8 cellular contexts compared by ENCODE assay signal in the genomic region with DNA sequence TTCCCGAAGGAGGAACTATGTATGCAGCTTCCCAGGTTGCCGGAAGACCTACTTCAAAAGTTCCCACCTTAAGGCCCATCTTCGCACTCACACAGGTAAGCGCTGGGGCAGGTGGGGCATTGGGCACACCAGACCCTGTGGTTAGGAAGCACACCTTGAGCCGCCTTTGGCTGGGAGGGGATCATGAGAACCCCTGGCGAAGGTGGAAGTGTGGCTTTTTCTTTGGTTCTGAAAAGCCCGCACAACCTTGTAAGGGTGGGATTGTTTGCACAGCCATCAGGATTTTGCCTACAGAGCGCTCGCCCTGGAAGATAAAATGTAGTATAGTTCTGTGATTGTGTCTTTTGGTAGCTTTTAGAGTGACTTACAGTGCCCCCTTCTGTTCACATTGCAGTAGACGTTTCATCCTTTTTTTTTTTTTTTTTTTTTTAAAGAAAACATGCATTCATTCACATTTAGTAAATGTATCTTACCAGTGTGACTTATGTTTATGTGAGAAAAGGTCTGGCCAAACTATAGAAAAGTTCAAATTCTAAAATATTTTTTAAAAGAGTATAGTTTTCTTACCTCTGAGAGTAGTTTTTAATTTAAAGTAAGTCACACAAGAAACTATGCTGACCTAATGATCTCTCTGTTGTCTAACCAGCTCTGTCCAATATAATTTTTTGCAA. TPM values are rescaled to one million over a fixed set of nuclear protein-coding genes. Genes with fewer than 3 reads are reported as not detected.
DNase-seq lines count a peak whose midpoint lies in the region; ATAC-seq, FAIRE-seq and TF ChIP-seq lines count a peak whose summit lies in the region.

No MANE protein-coding gene starts in this region.

- no peaks in the 10 kb centered on the region for H3K9me3 ChIP-seq in lower lobe of right lung

- TF ChIP-seq CTCF in cardiac fibroblast (IDR thresholded peaks at IDR 0.05; ENCODE audit: low read depth, low read length) (peak; percentile 64), lower lobe of right lung (IDR thresholded peaks at IDR 0.05) (peak; percentile 61)

- intact Hi-C loops in lower lobe of right lung (cut with DNase I), result loop anchor here (10.0 kb wide), 1 partner anchor 64 kb away; no protein-coding TSS in a partner anchor

- no peak for TF ChIP-seq POLR2A in GM12891 (IDR thresholded peaks at IDR 0.05; ENCODE audit: low read depth, low read length)

- peaks cover 66% of the 10 kb centered on the region for H3K4me1 ChIP-seq in lower lobe of right lung

- DNase-seq in AML-193 (lab: John Stamatoyannopoulos, UW), result peak; percentile 36 to 39
- no peak for DNase-seq in GM12891 (ENCODE audit: insufficient read length, low spot score)
- DNase-seq in NCI-H748 (lab: John Stamatoyannopoulos, UW; ENCODE audit: unreplicated experiment), result peak; percentile 61
- DNase-seq in cardiac fibroblast (ENCODE audit: low read depth in 2 of 2), result peak; percentile 75 to 77
- DNase-seq in lower lobe of right lung, result peak; percentile 38
- no peak for DNase-seq in activated CD8-positive, alpha-beta memory T cell treated with anti-CD3 and anti-CD28 coated beads for 24 hours

- ATAC-seq in lower lobe of right lung, result no peak
- no peak for ATAC-seq in GM21447 (IDR thresholded peaks at IDR 0.05; ENCODE audit: unreplicated experiment)
- no peak for ATAC-seq in HG02623 (IDR thresholded peaks at IDR 0.05; ENCODE audit: unreplicated experiment)

- no peaks in the 10 kb centered on the region for H3K27me3 ChIP-seq in lower lobe of right lung (ENCODE audit: low read depth)

- H3K27ac ChIP-seq in lower lobe of right lung, result no peak overlapping the region

- H3K4me3 ChIP-seq in cardiac fibroblast (replicated peaks in 1 of 2; ENCODE audit: low read depth in 2 of 2, low read length in 2 of 2) (no peak overlapping the region), lower lobe of right lung (no peak overlapping the region)

- peaks cover 76% of the 10 kb centered on the region for H3K36me3 ChIP-seq in lower lobe of right lung

- peak; percentile 23 for FAIRE-seq in GM12891 (lab: Jason Lieb, UNC)

TF ChIP-seq in GM12891, 5 proteins besides CTCF, POLR2A, EP300 and RAD21:
- TF ChIP-seq PAX5 (IDR thresholded peaks at IDR 0.05; ENCODE audit: insufficient read depth, low read length, severe bottlenecking) (no peak), TAF1 (IDR thresholded peaks at IDR 0.05; ENCODE audit: low read depth, low read length) (no peak), SPI1 (IDR thresholded peaks at IDR 0.05; ENCODE audit: low read depth, low read length) (no peak), POU2F2 (IDR thresholded peaks at IDR 0.05; ENCODE audit: low read depth, low read length) (no peak), POLR2AphosphoS5 (IDR thresholded peaks at IDR 0.05; ENCODE audit: low read depth, low read length) (no peak)

RNA-seq across cellular contexts. Expression of a gene that starts 5.3 kb away (rescaled TPM):
- polyA plus RNA-seq in GM12891 (2012; ENCODE audit: low read depth, missing spikeins), result 0.24 TPM
- 40.8 TPM for total RNA-seq in lower lobe of right lung

RNA-seq across cellular contexts. Expression of a gene that starts 31.6 kb away (rescaled TPM):
- 2.9 TPM for polyA plus RNA-seq in GM12891 (2012; ENCODE audit: low read depth, missing spikeins)
- 2.6 TPM for total RNA-seq in lower lobe of right lung

Comparison
In these comparisons a context has a peak if more than half of its experiments do, and no peak if none do; other contexts are left out.
1. DNase-seq: peak in AML-193 (2 of 2), NCI-H748 (single experiment), cardiac fibroblast (2 of 2) and lower lobe of right lung (single experiment); none in GM12891 (single experiment) and activated CD8-positive, alpha-beta memory T cell treated with anti-CD3 and anti-CD28 coated beads for 24 hours (single experiment).